Comparison of ENCODE assay signal across 7 cellular contexts in genomic region chr9:110020219-110020618, GRCh38.
DNase-seq lines count a peak whose midpoint lies in the region; TF ChIP-seq lines count a peak whose summit lies in the region.
"Not testable (repeated sequence)": the region's sequence is repeated elsewhere in the genome, so short reads cannot be mapped to it uniquely, and the experiment has no call there.

No MANE protein-coding gene starts in this region.

- H3K4me3 ChIP-seq in WERI-Rb-1 (ENCODE audit: low read depth, low read length); epithelial cell of esophagus (ENCODE audit: low read length); mesenchymal stem cell (ENCODE audit: insufficient read depth in 1 of 2, low read depth in 1 of 2, low read length in 2 of 2): not testable (repeated sequence)

- not testable (repeated sequence) for H4K8ac ChIP-seq in mesenchymal stem cell (ENCODE audit: low read length)

- peaks cover 38% of the 10 kb centered on the region for H3K4me1 Mint-ChIP-seq in HFFc6 (ENCODE audit: low read depth)
- peaks cover 11% of the 10 kb centered on the region for H3K4me1 Mint-ChIP-seq in MCF 10A (ENCODE audit: insufficient read depth, unreplicated experiment)

- DNase-seq in ELR (ENCODE audit: low read depth) (peak; percentile 80), HFFc6 (peak; percentile 16), NCI-H226 (peak; percentile 20), WERI-Rb-1 (peak; percentile 29), MCF 10A (ENCODE audit: unreplicated experiment) (peak; percentile 38), epithelial cell of esophagus (ENCODE audit: low read depth) (peak; percentile 37), mesenchymal stem cell (peak; percentile 34)

- not testable (repeated sequence) for H2BK5ac ChIP-seq in mesenchymal stem cell (ENCODE audit: low read depth, low read length, poor library complexity, severe bottlenecking)

- POLR2A ChIA-PET in MCF 10A (lab: Yijun Ruan, JAX): interaction anchor here (1.6 kb wide), 1 partner anchor 9 kb away, joined by 4 read pairs; no protein-coding TSS in a partner anchor

- H3K9ac ChIP-seq in mesenchymal stem cell (ENCODE audit: low read length): not testable (repeated sequence)

- CTCF ChIA-PET in MCF 10A (lab: Yijun Ruan, JAX): interaction anchor here (0.6 to 0.8 kb wide), 3 partner anchors 31 to 239 kb away, joined by 3 read pairs; no protein-coding TSS in a partner anchor

- not testable (repeated sequence) for H3K14ac ChIP-seq in mesenchymal stem cell (ENCODE audit: low read length in 2 of 2)

- not testable (repeated sequence) for H2AFZ ChIP-seq in mesenchymal stem cell (ENCODE audit: low read depth, low read length)

- H3K9me3 Mint-ChIP-seq in HFFc6; MCF 10A (ENCODE audit: unreplicated experiment): not testable (repeated sequence)

- H3K79me1 ChIP-seq in mesenchymal stem cell (replicated peaks; ENCODE audit: low read length, poor library complexity, severe bottlenecking): not testable (repeated sequence)

- H3K36me3 Mint-ChIP-seq in HFFc6 (ENCODE audit: low read depth); MCF 10A (ENCODE audit: insufficient read depth, unreplicated experiment): not testable (repeated sequence)

- H4K91ac ChIP-seq in mesenchymal stem cell (ENCODE audit: low read length): not testable (repeated sequence)

- H3K27me3 Mint-ChIP-seq in HFFc6 (ENCODE audit: insufficient read depth); MCF 10A (ENCODE audit: insufficient read depth, unreplicated experiment): not testable (repeated sequence)

- not testable (repeated sequence) for H3K27ac ChIP-seq in WERI-Rb-1; mesenchymal stem cell (ENCODE audit: low read length, poor library complexity, severe bottlenecking)

- TF ChIP-seq CTCF in HFFc6 (IDR thresholded peaks at IDR 0.05); WERI-Rb-1 (IDR thresholded peaks at IDR 0.05; ENCODE audit: low read depth, low read length); MCF 10A (IDR thresholded peaks at IDR 0.05; ENCODE audit: unreplicated experiment); epithelial cell of esophagus (IDR thresholded peaks at IDR 0.05; ENCODE audit: insufficient read depth, low read depth, low read length, missing control alignments): not testable (repeated sequence)

- H3K4me2 ChIP-seq in mesenchymal stem cell (ENCODE audit: low read length, poor library complexity, severe bottlenecking): not testable (repeated sequence)

- H3K36me3 ChIP-seq in WERI-Rb-1; mesenchymal stem cell (ENCODE audit: control insufficient read depth in 1 of 2, insufficient read depth in 2 of 2, low read depth in 1 of 2, low read length in 2 of 2): not testable (repeated sequence)

- not testable (repeated sequence) for H3K27me3 ChIP-seq in WERI-Rb-1 (ENCODE audit: insufficient read depth, low read depth, severe bottlenecking); mesenchymal stem cell (ENCODE audit: control insufficient read depth in 1 of 2, insufficient read depth in 1 of 2, low read length in 2 of 2)

- not testable (repeated sequence) for H3K4me1 ChIP-seq in mesenchymal stem cell (ENCODE audit: control insufficient read depth, insufficient read depth, low read depth, low read length)

- H2BK15ac ChIP-seq in mesenchymal stem cell (ENCODE audit: low read depth, poor library complexity, severe bottlenecking): not testable (repeated sequence)

- not testable (repeated sequence) for H2AK5ac ChIP-seq in mesenchymal stem cell (ENCODE audit: low read length, severe bottlenecking)

- H3K9me3 ChIP-seq in WERI-Rb-1 (ENCODE audit: severe bottlenecking); mesenchymal stem cell (ENCODE audit: control insufficient read depth, low read length): not testable (repeated sequence)

- H3K4me3 Mint-ChIP-seq in HFFc6; MCF 10A (ENCODE audit: unreplicated experiment): not testable (repeated sequence)

- not testable (repeated sequence) for H2BK12ac ChIP-seq in mesenchymal stem cell (ENCODE audit: low read length in 2 of 2)

- H3K4ac ChIP-seq in mesenchymal stem cell (ENCODE audit: low read depth in 1 of 2, low read length in 2 of 2): not testable (repeated sequence)

- 33% methylated on average over 1 of the region's 4 CpGs for WGBS in mesenchymal stem cell

- H3K23ac ChIP-seq in mesenchymal stem cell (ENCODE audit: low read length in 2 of 2): not testable (repeated sequence)

- not testable (repeated sequence) for BruUV-seq in MCF 10A (replicated peaks; lab: Mats Ljungman, UMichigan)

- intact Hi-C loops in MCF 10A (cut with micrococcal nuclease): not testable (repeated sequence)

- peak overlapping the region; percentile 59 for H3K27ac Mint-ChIP-seq in HFFc6
- not testable (repeated sequence) for H3K27ac Mint-ChIP-seq in MCF 10A (ENCODE audit: low read depth, unreplicated experiment)

- not testable (repeated sequence) for H3K18ac ChIP-seq in mesenchymal stem cell (ENCODE audit: low read depth in 1 of 2, low read length in 2 of 2)

- H2BK120ac ChIP-seq in mesenchymal stem cell (ENCODE audit: low read depth, low read length): not testable (repeated sequence)

Comparison
In these comparisons a context has a peak if more than half of its experiments do, and no peak if none do; other contexts are left out.
1. DNase-seq: peak in every context shown above with its lines; median percentile 80 in ELR; 38 in MCF 10A; 37 in epithelial cell of esophagus; 34 in mesenchymal stem cell; 29 in WERI-Rb-1; 20 in NCI-H226; 16 in HFFc6.